Comparison of ENCODE assay signal across 17 cellular contexts in genomic region chr7:20795881-20796280, GRCh38. TPM values are rescaled to one million over a fixed set of nuclear protein-coding genes. Genes with fewer than 3 reads are reported as not detected.
DNase-seq lines count a peak whose midpoint lies in the region; ATAC-seq and TF ChIP-seq lines count a peak whose summit lies in the region.
"Had no signal": no experiment of that assay in that cellular context is flagged by ENCODE, and none has a peak within 500 bp of the region (broad histone marks: within the 10 kb centered on the region; RNA-seq: fewer than 3 reads in every experiment).

No MANE protein-coding gene starts in this region.

- peaks cover 66% of the 10 kb centered on the region for H3K27me3 ChIP-seq in iPS-18a (ENCODE audit: control insufficient read depth, insufficient read depth, low read length)
- H3K27me3 ChIP-seq in A673 (replicated peaks; ENCODE audit: insufficient read depth, low read depth, low read length, poor library complexity): peaks cover 98% of the 10 kb centered on the region

- TF ChIP-seq CTCF in WTC11 (IDR thresholded peaks at IDR 0.05) (no peak), A673 (conservative IDR thresholded peaks at IDR 0.05; ENCODE audit: low read depth, low read length) (no peak)

- H3K4me3 Mint-ChIP-seq in activated CD4-positive, alpha-beta T cell treated with anti-CD3 and anti-CD28 coated beads, Interleukin-2, amount 10 ng/mL, durations not matched to agents 24 days and 14 days: no peak overlapping the region
- peak overlapping the region; percentile 81 for H3K4me3 Mint-ChIP-seq in WTC11
- H3K4me3 Mint-ChIP-seq in activated T-helper 17 cell treated with anti-CD3 and anti-CD28 coated beads, Interleukin-2, amount 50 U/mL, for 72 hours: no peak overlapping the region
- H3K4me3 Mint-ChIP-seq in activated CD4-positive, alpha-beta T cell treated with anti-CD3 and anti-CD28 coated beads, Interleukin-2, amount 10 ng/mL, durations not matched to agents 7 days and 5 days: no peak overlapping the region

- CTCF ChIA-PET in WTC11 (lab: Charles Lee) (interaction anchor here (0.6 to 1.7 kb wide), 4 partner anchors 10 to 39 kb away, joined by 3 to 7 read pairs (median 6); partner anchors contain the start of gene SP8), A673 (lab: Charles Lee) (no interaction called here)
- CTCF ChIA-PET in activated CD4-positive, alpha-beta T cell treated with anti-CD3 and anti-CD28 coated beads, Interleukin-2, amount 10 ng/mL, durations not matched to agents 7 days and 5 days (lab: Charles Lee): interaction anchor here (1.7 kb wide), 1 partner anchor 24 kb away, joined by 3 read pairs; no protein-coding TSS in a partner anchor

- DNase-seq in activated CD4-positive, alpha-beta T cell treated with anti-CD3 and anti-CD28 coated beads, Interleukin-2, amount 10 ng/mL, durations not matched to agents 24 days and 14 days: peak; percentile 25
- DNase-seq in activated CD4-positive, alpha-beta T cell treated with anti-CD3 and anti-CD28 coated beads for 48 hours: no peak
- DNase-seq in WTC11 (ENCODE audit: low spot score): peak; percentile 42
- DNase-seq in A673 (ENCODE audit: low spot score): no peak
- no peak for DNase-seq in activated CD4-positive, alpha-beta T cell treated with anti-CD3 and anti-CD28 coated beads, Interleukin-2, amount 10 ng/mL, durations not matched to agents 7 days and 5 days
- DNase-seq: 8988T, C1 segment of cervical spinal cord, HCEC 1CT, KG1, NCI-H1092, NCI-H1694, NCI-H510A, SHP77 treated with DMSO at 0.1 percent for 48 hours had no signal

- H3K4me1 ChIP-seq in iPS-18a (ENCODE audit: control insufficient read depth, low read depth, low read length) (peaks cover 68% of the 10 kb centered on the region), A673 (ENCODE audit: insufficient read depth, low read length, poor library complexity, severe bottlenecking) (peaks cover 4% of the 10 kb centered on the region)

- H3K4me1 Mint-ChIP-seq in activated CD4-positive, alpha-beta T cell treated with anti-CD3 and anti-CD28 coated beads, Interleukin-2, amount 10 ng/mL, durations not matched to agents 24 days and 14 days: peaks cover 14% of the 10 kb centered on the region
- peaks cover 76% of the 10 kb centered on the region for H3K4me1 Mint-ChIP-seq in WTC11
- no peaks in the 10 kb centered on the region for H3K4me1 Mint-ChIP-seq in activated T-helper 17 cell treated with anti-CD3 and anti-CD28 coated beads, Interleukin-2, amount 50 U/mL, for 72 hours
- H3K4me1 Mint-ChIP-seq in activated CD4-positive, alpha-beta T cell treated with anti-CD3 and anti-CD28 coated beads, Interleukin-2, amount 10 ng/mL, durations not matched to agents 7 days and 5 days: peaks cover 8% of the 10 kb centered on the region

- POLR2A ChIA-PET in WTC11 (lab: Charles Lee): interaction anchor here (1.0 kb wide), 1 partner anchor 10 kb away, joined by 3 read pairs; no protein-coding TSS in a partner anchor
- POLR2A ChIA-PET in A673 (lab: Charles Lee; ENCODE audit: low non-redundant PET): no interaction called here
- POLR2A ChIA-PET in activated CD4-positive, alpha-beta T cell treated with anti-CD3 and anti-CD28 coated beads, Interleukin-2, amount 10 ng/mL, durations not matched to agents 7 days and 5 days (lab: Charles Lee): no interaction called here

- no TSS peak for BruUV-seq in A673 (replicated peaks; lab: Mats Ljungman, UMichigan)

- intact Hi-C loops in activated CD4-positive, alpha-beta T cell treated with anti-CD3 and anti-CD28 coated beads, Interleukin-2, amount 10 ng/mL, durations not matched to agents 24 days and 14 days (cut with micrococcal nuclease): loop anchor here (1.0 to 2.0 kb wide), 2 partner anchors 9 to 13 kb away; no protein-coding TSS in a partner anchor
- intact Hi-C loops in A673 (cut with micrococcal nuclease; ENCODE audit: unreplicated experiment): no loop called here

- H3K27ac Mint-ChIP-seq in activated CD4-positive, alpha-beta T cell treated with anti-CD3 and anti-CD28 coated beads, Interleukin-2, amount 10 ng/mL, durations not matched to agents 24 days and 14 days: no peak overlapping the region
- peak overlapping the region; percentile 87 for H3K27ac Mint-ChIP-seq in WTC11
- no peak overlapping the region for H3K27ac Mint-ChIP-seq in activated T-helper 17 cell treated with anti-CD3 and anti-CD28 coated beads, Interleukin-2, amount 50 U/mL, for 72 hours
- H3K27ac Mint-ChIP-seq in activated CD4-positive, alpha-beta T cell treated with anti-CD3 and anti-CD28 coated beads, Interleukin-2, amount 10 ng/mL, durations not matched to agents 7 days and 5 days: no peak overlapping the region

- peaks cover 11% of the 10 kb centered on the region for H3K9me3 Mint-ChIP-seq in activated CD4-positive, alpha-beta T cell treated with anti-CD3 and anti-CD28 coated beads, Interleukin-2, amount 10 ng/mL, durations not matched to agents 24 days and 14 days
- H3K9me3 Mint-ChIP-seq in WTC11: no peaks in the 10 kb centered on the region
- H3K9me3 Mint-ChIP-seq in activated T-helper 17 cell treated with anti-CD3 and anti-CD28 coated beads, Interleukin-2, amount 50 U/mL, for 72 hours: peaks cover 7% of the 10 kb centered on the region
- peaks cover 3% of the 10 kb centered on the region for H3K9me3 Mint-ChIP-seq in activated CD4-positive, alpha-beta T cell treated with anti-CD3 and anti-CD28 coated beads, Interleukin-2, amount 10 ng/mL, durations not matched to agents 7 days and 5 days

- no peaks in the 10 kb centered on the region for H3K9me3 ChIP-seq in iPS-18a (ENCODE audit: control insufficient read depth, low read depth, low read length)
- H3K9me3 ChIP-seq in A673 (ENCODE audit: low read depth, low read length, poor library complexity, severe bottlenecking): no peaks in the 10 kb centered on the region

- H3K27ac ChIP-seq in iPS-18a (ENCODE audit: low read length) (no peak overlapping the region), A673 (ENCODE audit: low read depth, low read length, poor library complexity, severe bottlenecking) (no peak overlapping the region)

- H3K36me3 ChIP-seq in iPS-18a (ENCODE audit: control insufficient read depth, low read depth, low read length): no peaks in the 10 kb centered on the region
- no peaks in the 10 kb centered on the region for H3K36me3 ChIP-seq in A673 (ENCODE audit: insufficient read depth, low read length, poor library complexity, severe bottlenecking)

- H3K27me3 Mint-ChIP-seq in activated CD4-positive, alpha-beta T cell treated with anti-CD3 and anti-CD28 coated beads, Interleukin-2, amount 10 ng/mL, durations not matched to agents 24 days and 14 days: peaks cover 74% of the 10 kb centered on the region
- H3K27me3 Mint-ChIP-seq in WTC11 (ENCODE audit: low read depth): peaks cover 46% of the 10 kb centered on the region
- H3K27me3 Mint-ChIP-seq in activated T-helper 17 cell treated with anti-CD3 and anti-CD28 coated beads, Interleukin-2, amount 50 U/mL, for 72 hours: peaks cover 60% of the 10 kb centered on the region
- H3K27me3 Mint-ChIP-seq in activated CD4-positive, alpha-beta T cell treated with anti-CD3 and anti-CD28 coated beads, Interleukin-2, amount 10 ng/mL, durations not matched to agents 7 days and 5 days: peaks cover 81% of the 10 kb centered on the region

- H3K4me3 ChIP-seq in iPS-18a (ENCODE audit: low read length) (peak overlapping the region; percentile 88), A673 (ENCODE audit: low read depth, low read length, poor library complexity, severe bottlenecking) (no peak overlapping the region)

- peak; percentile 40 for ATAC-seq in WTC11
- no peak for ATAC-seq in GM19351 (IDR thresholded peaks at IDR 0.05; ENCODE audit: unreplicated experiment)
- ATAC-seq in activated T-helper 17 cell treated with anti-CD3 and anti-CD28 coated beads, Interleukin-2, amount 50 U/mL, for 72 hours (replicated peaks): no peak

- H3K36me3 Mint-ChIP-seq in activated CD4-positive, alpha-beta T cell treated with anti-CD3 and anti-CD28 coated beads, Interleukin-2, amount 10 ng/mL, durations not matched to agents 24 days and 14 days (ENCODE audit: low read depth): peaks cover 5% of the 10 kb centered on the region
- no peaks in the 10 kb centered on the region for H3K36me3 Mint-ChIP-seq in WTC11
- H3K36me3 Mint-ChIP-seq in activated T-helper 17 cell treated with anti-CD3 and anti-CD28 coated beads, Interleukin-2, amount 50 U/mL, for 72 hours (ENCODE audit: low read depth): peaks cover 13% of the 10 kb centered on the region
- no peaks in the 10 kb centered on the region for H3K36me3 Mint-ChIP-seq in activated CD4-positive, alpha-beta T cell treated with anti-CD3 and anti-CD28 coated beads, Interleukin-2, amount 10 ng/mL, durations not matched to agents 7 days and 5 days (ENCODE audit: low read depth)

- H3K9ac ChIP-seq in iPS-18a (ENCODE audit: low read length): peak overlapping the region; percentile 13

TF ChIP-seq in WTC11, 78 proteins besides CTCF, POLR2A, EP300 and RAD21:
- TF ChIP-seq STAT6 (CRISPR knock-in tag; conservative IDR thresholded peaks at IDR 0.05; ENCODE audit: low read depth) (no peak), SP1 (CRISPR knock-in tag; conservative IDR thresholded peaks at IDR 0.05) (0 out of 2 replicates have a peak, but pooled peaks have one; percentile 37)

RNA-seq across cellular contexts. Expression of gene SP8, which starts 9.2 kb away (rescaled TPM):
- not detected in 2 replicates for total RNA-seq in activated CD4-positive, alpha-beta T cell treated with anti-CD3 and anti-CD28 coated beads, Interleukin-2, amount 10 ng/mL, durations not matched to agents 24 days and 14 days
- total RNA-seq in WTC11 (2021): 44.1 to 63.6 TPM (median 45.9 TPM) in 3 replicates
- not detected in 2 replicates for total RNA-seq in A673 (2021)
- total RNA-seq in activated T-helper 17 cell treated with anti-CD3 and anti-CD28 coated beads, Interleukin-2, amount 50 U/mL, for 72 hours: not detected
- total RNA-seq in activated CD4-positive, alpha-beta T cell treated with anti-CD3 and anti-CD28 coated beads, Interleukin-2, amount 10 ng/mL, durations not matched to agents 7 days and 5 days: not detected
- total RNA-seq: HT-29 had no signal

Comparison
In these comparisons a context has a peak if more than half of its experiments do, and no peak if none do; other contexts are left out.
1. DNase-seq: peak in activated CD4-positive, alpha-beta T cell treated with anti-CD3 and anti-CD28 coated beads, Interleukin-2, amount 10 ng/mL, durations not matched to agents 24 days and 14 days (single experiment) and WTC11 (single experiment); none in activated CD4-positive, alpha-beta T cell treated with anti-CD3 and anti-CD28 coated beads for 48 hours (single experiment), A673 (single experiment) and activated CD4-positive, alpha-beta T cell treated with anti-CD3 and anti-CD28 coated beads, Interleukin-2, amount 10 ng/mL, durations not matched to agents 7 days and 5 days (single experiment).
2. RNA of gene SP8, which starts 9.2 kb away (total RNA-seq): 44.1 to 63.6 TPM in WTC11; not detected in activated CD4-positive, alpha-beta T cell treated with anti-CD3 and anti-CD28 coated beads, Interleukin-2, amount 10 ng/mL, durations not matched to agents 24 days and 14 days, not detected in A673, not detected in activated T-helper 17 cell treated with anti-CD3 and anti-CD28 coated beads, Interleukin-2, amount 50 U/mL, for 72 hours and not detected in activated CD4-positive, alpha-beta T cell treated with anti-CD3 and anti-CD28 coated beads, Interleukin-2, amount 10 ng/mL, durations not matched to agents 7 days and 5 days; every median in the first group is over 10 times any median in the second.